Comparison of ENCODE assay signal across 22 cellular contexts in the genomic region with DNA sequence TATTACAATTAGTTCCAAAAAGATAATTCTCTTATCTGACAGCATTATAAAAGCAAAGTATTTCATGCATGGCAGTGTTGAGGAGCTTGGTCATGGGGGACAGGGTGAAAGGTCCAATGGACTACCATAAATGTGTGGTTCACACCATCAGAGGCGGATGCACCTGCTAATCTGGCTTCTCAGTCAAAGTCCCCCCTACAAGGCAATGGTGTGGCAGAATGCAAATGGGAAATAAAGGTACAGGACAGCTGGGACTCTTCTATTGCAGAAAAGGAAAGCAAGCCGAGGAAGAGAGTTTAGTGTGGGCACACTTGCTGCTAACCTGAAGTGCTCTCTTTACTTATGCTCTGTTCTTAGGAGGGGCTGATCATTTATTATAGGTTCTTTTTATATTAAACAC.
"Had no signal": no experiment of that assay in that cellular context is flagged by ENCODE, and none has a peak within 500 bp of the region (broad histone marks: within the 10 kb centered on the region; RNA-seq: fewer than 3 reads in every experiment).

No MANE protein-coding gene starts in this region.

- H3K9me3 ChIP-seq: SJSA1 had no signal

- DNase-seq: Kasumi-1, MM.1S, NCI-H1092 treated with DMSO at 0.1 percent for 48 hours, NCI-H1436, NCI-H1694 treated with DMSO at 0.1 percent for 48 hours, NCI-H1930, NCI-H2081, NCI-H2107, NCI-H2227 treated with DMSO at 0.1 percent for 48 hours, NCI-H524, NCI-H526 treated with DMSO at 0.1 percent for 48 hours, NCI-H748 treated with DMSO at 0.1 percent for 48 hours, Right ventricle myocardium superior, RPMI8226, SIG-M5, T-cell had no signal

- H3K27me3 Mint-ChIP-seq: IgD-negative memory B cell, T-cell had no signal

- H3K27ac Mint-ChIP-seq: IgD-negative memory B cell, T-cell had no signal

- H3K9me3 Mint-ChIP-seq: IgD-negative memory B cell, T-cell had no signal

- H3K9ac ChIP-seq: KMS-11 had no signal

- H3K27ac ChIP-seq: HL-60, KMS-11, SJSA1, SK-N-MC had no signal

- H3K4me2 ChIP-seq: KMS-11 had no signal

- H3K4me3 ChIP-seq: K562, SJSA1, SK-N-MC had no signal

- ATAC-seq: K562, T-cell had no signal

- H3K4me1 Mint-ChIP-seq: IgD-negative memory B cell, T-cell had no signal

- H3K36me3 ChIP-seq: SJSA1 had no signal

- H3K27me3 ChIP-seq: SJSA1 had no signal

- H3K4me3 Mint-ChIP-seq: T-cell had no signal
